Comparison of ENCODE assay signal across 34 cellular contexts in genomic region chr1:79704067-79704466, GRCh38.
"Had no signal": no experiment of that assay in that cellular context is flagged by ENCODE, and none has a peak within 500 bp of the region (broad histone marks: within the 10 kb centered on the region; RNA-seq: fewer than 3 reads in every experiment).

No MANE protein-coding gene starts in this region.

- H3K36me3 ChIP-seq: adrenal gland, esophagus squamous epithelium, gastroesophageal sphincter, WERI-Rb-1 had no signal

- H3K4me3 ChIP-seq: adrenal gland, body of pancreas, esophagus squamous epithelium, gastroesophageal sphincter had no signal

- H3K27ac ChIP-seq: adrenal gland, body of pancreas, epithelial cell of prostate, esophagus squamous epithelium, gastroesophageal sphincter, WERI-Rb-1 had no signal

- H3K27ac Mint-ChIP-seq: activated B cell treated with CpG ODN at 0.5 μM for 24 hours; activated CD8-positive, alpha-beta T cell treated with anti-CD3 and anti-CD28 coated beads for 36 hours; activated naive CD8-positive, alpha-beta T cell treated with anti-CD3 and anti-CD28 coated beads for 36 hours; activated naive CD8-positive, alpha-beta T cell treated with anti-CD3 and anti-CD28 coated beads, Interleukin-2, amount 50 U/mL, for 24 hours; activated T-helper 17 cell treated with anti-CD3 and anti-CD28 coated beads, Interleukin-2, amount 50 U/mL, for 72 hours; effector memory CD8-positive, alpha-beta T cell; T-helper 1 cell treated with Interleukin-12 subunit alpha and Interleukin-12 subunit beta and Interleukin-4 antibody, amounts not matched to agents 30 μg/mL and 1 μg/mL, for 36 hours; T-helper 2 cell treated with Interferon-gamma antibody and Interleukin-4, amounts not matched to agents 5 μg/mL and 100 μg/mL, for 36 hours had no signal

- H3K4me3 Mint-ChIP-seq: activated B cell treated with CpG ODN at 0.5 μM for 24 hours; activated CD8-positive, alpha-beta T cell treated with anti-CD3 and anti-CD28 coated beads for 36 hours; activated naive CD8-positive, alpha-beta T cell treated with anti-CD3 and anti-CD28 coated beads for 36 hours; activated naive CD8-positive, alpha-beta T cell treated with anti-CD3 and anti-CD28 coated beads, Interleukin-2, amount 50 U/mL, for 24 hours; activated T-cell treated with anti-CD3 and anti-CD28 coated beads, Interleukin-2, amount 50 U/mL, for 4 hours; activated T-helper 17 cell treated with anti-CD3 and anti-CD28 coated beads, Interleukin-2, amount 50 U/mL, for 72 hours; effector memory CD8-positive, alpha-beta T cell; T-helper 1 cell treated with Interleukin-12 subunit alpha and Interleukin-12 subunit beta and Interleukin-4 antibody, amounts not matched to agents 30 μg/mL and 1 μg/mL, for 36 hours; T-helper 2 cell treated with Interferon-gamma antibody and Interleukin-4, amounts not matched to agents 5 μg/mL and 100 μg/mL, for 36 hours had no signal

- H3K36me3 Mint-ChIP-seq: activated naive CD8-positive, alpha-beta T cell treated with anti-CD3 and anti-CD28 coated beads for 36 hours had no signal

- H3K27me3 ChIP-seq: adrenal gland, body of pancreas, esophagus squamous epithelium, gastroesophageal sphincter had no signal

- FAIRE-seq: endothelial cell of umbilical vein had no signal

- H3K4me1 Mint-ChIP-seq: activated naive CD8-positive, alpha-beta T cell treated with anti-CD3 and anti-CD28 coated beads for 36 hours; activated naive CD8-positive, alpha-beta T cell treated with anti-CD3 and anti-CD28 coated beads, Interleukin-2, amount 50 U/mL, for 24 hours; activated T-helper 17 cell treated with anti-CD3 and anti-CD28 coated beads, Interleukin-2, amount 50 U/mL, for 72 hours had no signal

- H3K9me3 ChIP-seq: adrenal gland, body of pancreas, esophagus squamous epithelium, gastroesophageal sphincter had no signal

- ATAC-seq: activated CD4-positive, CD25-positive, alpha-beta regulatory T cell treated with anti-CD3 and anti-CD28 coated beads, Interleukin-2, amount 50 U/mL, for 24 hours; activated CD8-positive, alpha-beta T cell treated with anti-CD3 and anti-CD28 coated beads for 36 hours; activated naive CD8-positive, alpha-beta T cell treated with anti-CD3 and anti-CD28 coated beads, Interleukin-2, amount 50 U/mL, for 24 hours; activated T-cell treated with anti-CD3 and anti-CD28 coated beads, Interleukin-2, amount 50 U/mL, for 4 hours; activated T-helper 17 cell treated with anti-CD3 and anti-CD28 coated beads, Interleukin-2, amount 50 U/mL, for 72 hours; body of pancreas; effector memory CD8-positive, alpha-beta T cell; gastroesophageal sphincter had no signal

- H3K4me1 ChIP-seq: adrenal gland, body of pancreas, esophagus squamous epithelium, gastroesophageal sphincter had no signal

- DNase-seq: activated B cell treated with CpG ODN at 0.5 μM for 24 hours; activated CD4-positive, alpha-beta T cell treated with anti-CD3 and anti-CD28 coated beads for 48 hours; activated CD4-positive, alpha-beta T cell treated with anti-CD3 and anti-CD28 coated beads, Interleukin-2, amount 50 U/mL, for 1 hour; activated CD4-positive, alpha-beta T cell treated with anti-CD3 and anti-CD28 coated beads, Interleukin-2, amount 50 U/mL, for 48 hours; activated CD8-positive, alpha-beta memory T cell treated with anti-CD3 and anti-CD28 coated beads for 24 hours; activated CD8-positive, alpha-beta T cell treated with anti-CD3 and anti-CD28 coated beads for 36 hours; activated effector memory CD4-positive, alpha-beta T cell treated with Interleukin-2 at 50 U/mL for 16 hours; activated gamma-delta T cell treated with Interleukin-2 at 50 U/mL for 16 hours; activated naive CD4-positive, alpha-beta T cell treated with anti-CD3 and anti-CD28 coated beads, Interleukin-2, amount 50 U/mL, for 16 hours; activated naive CD4-positive, alpha-beta T cell treated with Interleukin-2 at 50 U/mL for 16 hours; activated naive CD8-positive, alpha-beta T cell treated with anti-CD3 and anti-CD28 coated beads for 36 hours; activated naive CD8-positive, alpha-beta T cell treated with anti-CD3 and anti-CD28 coated beads, Interleukin-2, amount 50 U/mL, for 24 hours; activated T-cell treated with anti-CD3 and anti-CD28 coated beads, Interleukin-2, amount 50 U/mL, for 4 hours; adrenal gland; amygdala; aorta; body of pancreas; caudate nucleus; cortex of kidney; dermis blood vessel endothelial cell; effector CD4-positive, alpha-beta T cell; effector memory CD8-positive, alpha-beta T cell; esophagus squamous epithelium; foreskin melanocyte; head of caudate nucleus; T1000; WERI-Rb-1 had no signal

- H3K27me3 Mint-ChIP-seq: activated B cell treated with CpG ODN at 0.5 μM for 24 hours; activated CD8-positive, alpha-beta T cell treated with anti-CD3 and anti-CD28 coated beads for 36 hours; activated naive CD8-positive, alpha-beta T cell treated with anti-CD3 and anti-CD28 coated beads for 36 hours; activated naive CD8-positive, alpha-beta T cell treated with anti-CD3 and anti-CD28 coated beads, Interleukin-2, amount 50 U/mL, for 24 hours; activated T-helper 17 cell treated with anti-CD3 and anti-CD28 coated beads, Interleukin-2, amount 50 U/mL, for 72 hours; effector memory CD8-positive, alpha-beta T cell had no signal
